7 cellular contexts compared by ENCODE assay signal in genomic region chr5:135829681-135830383, GRCh38.
A peak's percentile ranks its signal among the peaks of the same experiment; 100 is the strongest.
DNase-seq lines count a peak whose midpoint lies in the region; ATAC-seq, FAIRE-seq and TF ChIP-seq lines count a peak whose summit lies in the region.

No MANE protein-coding gene starts in this region.

- no peaks in the 10 kb centered on the region for H3K79me2 ChIP-seq in OCI-LY3 (ENCODE audit: low read length)

- H2AFZ ChIP-seq in OCI-LY3 (ENCODE audit: low read depth, low read length), result no peak overlapping the region

- FAIRE-seq in HTR-8/SVneo (lab: Jason Lieb, UNC), result no peak

- H3K9me3 ChIP-seq in OCI-LY3 (ENCODE audit: insufficient read depth, low read length) (no peaks in the 10 kb centered on the region), iPS DF 6.9 (ENCODE audit: control insufficient read depth, insufficient read depth, low read length) (no peaks in the 10 kb centered on the region)

- TF ChIP-seq CTCF in OCI-LY3 (IDR thresholded peaks at IDR 0.05; ENCODE audit: low read depth, low read length), result peak; percentile 79
- TF ChIP-seq CTCF in astrocyte of the spinal cord (IDR thresholded peaks at IDR 0.05; ENCODE audit: low read depth, low read length), result peak; percentile 89

- peak; percentile 41 for DNase-seq in GDM1 (lab: John Stamatoyannopoulos, UW)
- DNase-seq in HTR-8/SVneo (ENCODE audit: insufficient read length, low spot score), result peak; percentile 77
- DNase-seq in astrocyte of the spinal cord (ENCODE audit: low read depth, low spot score), result peak; percentile 55
- peak; percentile 11 for DNase-seq in iPS DF 6.9 (ENCODE audit: low read depth, low spot score)
- peak; percentile 48 to 53 for DNase-seq in stimulated activated CD4-positive, alpha-beta T cell treated with anti-CD3 and anti-CD28 coated beads, Interleukin-2, amount 100 ng/mL, for 48 hours

- H3K27me3 ChIP-seq in OCI-LY3 (ENCODE audit: low read depth, low read length) (no peaks in the 10 kb centered on the region), iPS DF 6.9 (ENCODE audit: control insufficient read depth, insufficient read depth, low read length) (peaks cover 9% of the 10 kb centered on the region; the same call in 1 of the 2 replicates)

- in situ Hi-C loops in astrocyte of the spinal cord (cut with HindIII; ENCODE audit: low sequenced_read_pairs), result loop anchor here (25.0 kb wide), 1 partner anchor 268 kb away; no protein-coding TSS in a partner anchor

- H4K20me1 ChIP-seq in OCI-LY3 (ENCODE audit: insufficient read depth, low read length), result no peaks in the 10 kb centered on the region

- H3K27ac ChIP-seq in OCI-LY3 (ENCODE audit: low read length), result no peak overlapping the region
- no peak overlapping the region for H3K27ac ChIP-seq in iPS DF 6.9 (ENCODE audit: low read length)

- H3K9ac ChIP-seq in OCI-LY3 (ENCODE audit: low read length), result no peak overlapping the region

- ATAC-seq in GM19463 (IDR thresholded peaks at IDR 0.05; ENCODE audit: unreplicated experiment), result no peak

- peak overlapping the region; percentile 76 for H3K4me2 ChIP-seq in OCI-LY3 (ENCODE audit: low read length)

- H3K36me3 ChIP-seq in OCI-LY3 (replicated peaks; ENCODE audit: low read depth, low read length) (no peaks in the 10 kb centered on the region), iPS DF 6.9 (ENCODE audit: control insufficient read depth, insufficient read depth, low read length) (no peaks in the 10 kb centered on the region)

- H3K4me3 ChIP-seq in OCI-LY3 (ENCODE audit: low read length) (peak overlapping the region; percentile 63), astrocyte of the spinal cord (ENCODE audit: low read depth, low read length) (no peak overlapping the region), iPS DF 6.9 (ENCODE audit: low read length) (no peak overlapping the region)

- WGBS in iPS DF 6.9 (ENCODE audit: insufficient coverage, insufficient read length), result no CpG with 5 or more reads among the region's 19 CpGs

- H3K4me1 ChIP-seq in OCI-LY3 (ENCODE audit: low read length) (0 out of 2 replicates have a peak, but pooled peaks cover 4% of the 10 kb centered on the region), iPS DF 6.9 (ENCODE audit: control insufficient read depth, insufficient read depth, low read length) (peaks cover 1% of the 10 kb centered on the region; the same call in 1 of the 2 replicates)

Comparison
In these comparisons a context has a peak if more than half of its experiments do, and no peak if none do; other contexts are left out.
1. DNase-seq: peak in every context shown above with its lines; median percentile 77 in HTR-8/SVneo; 55 in astrocyte of the spinal cord; 50 in stimulated activated CD4-positive, alpha-beta T cell treated with anti-CD3 and anti-CD28 coated beads, Interleukin-2, amount 100 ng/mL, for 48 hours; 41 in GDM1; 11 in iPS DF 6.9.